Comparison of ENCODE assay signal across 8 cellular contexts in the genomic region with DNA sequence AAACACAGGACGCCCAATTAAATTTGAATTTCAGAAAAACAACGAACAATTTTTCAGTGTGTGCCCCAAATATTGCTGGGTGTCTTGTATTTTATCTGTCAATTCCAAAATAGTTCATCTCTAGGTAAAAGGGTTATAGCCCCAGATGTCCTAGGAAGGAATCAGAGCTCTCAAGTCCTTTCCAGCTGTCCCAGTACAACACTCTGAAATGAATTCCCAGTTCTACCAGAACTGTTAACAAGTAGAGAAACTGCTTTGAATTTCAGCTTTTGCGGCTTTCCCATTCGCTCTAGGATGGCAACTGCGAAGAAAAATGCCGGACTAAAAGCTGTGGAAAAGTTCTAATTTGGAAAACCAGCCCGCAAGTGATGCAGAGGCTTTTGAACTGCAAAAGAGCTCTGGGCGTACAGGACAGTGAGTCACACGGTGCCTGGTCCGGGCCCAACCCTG. TPM values are rescaled to one million over a fixed set of nuclear protein-coding genes. Genes with fewer than 3 reads are reported as not detected.
DNase-seq lines count a peak whose midpoint lies in the region; ATAC-seq and TF ChIP-seq lines count a peak whose summit lies in the region.

No MANE protein-coding gene starts in this region.

- no peaks in the 10 kb centered on the region for H3K27me3 Mint-ChIP-seq in T-cell

- no peak for TF ChIP-seq POLR2A in gastrocnemius medialis (IDR thresholded peaks at IDR 0.05)

- H3K4me3 Mint-ChIP-seq in T-cell, result peak overlapping the region; percentile 89 to 93 (median 93)

- H3K36me3 Mint-ChIP-seq in T-cell, result peaks cover 16% of the 10 kb centered on the region

- H3K4me1 ChIP-seq in gastrocnemius medialis, result peaks cover 39% of the 10 kb centered on the region in 2 donors

- H3K4me1 Mint-ChIP-seq in T-cell, result peaks cover 30 to 37% (median 32%) of the 10 kb centered on the region in 3 donors

- no peaks in the 10 kb centered on the region for H3K27me3 ChIP-seq in gastrocnemius medialis

- POLR2A ChIA-PET in T-cell (lab: Charles Lee), result no interaction called here

- no peaks in the 10 kb centered on the region for H3K9me3 ChIP-seq in gastrocnemius medialis

- CTCF ChIA-PET in T-cell (lab: Charles Lee), result no interaction called here

- intact Hi-C loops in gastrocnemius medialis (cut with DNase I; ENCODE audit: low total_unique reads), result loop anchor here (1.0 to 5.0 kb wide), 5 partner anchors 28 to 1229 kb away; partner anchors contain the start of genes ATG16L1 and PDE6D

- in situ Hi-C loops in gastrocnemius medialis (cut with MboI; ENCODE audit: low sequenced_read_pairs in 4 of 4), result no loop called here
- in situ Hi-C loops in GM13977 (cut with MboI; ENCODE audit: low pct_unique_long_range_greater_than_20kb, low sequenced_read_pairs, unreplicated experiment), result no loop called here

- peak overlapping the region; percentile 42 for H3K4me3 ChIP-seq in GM12864 (ENCODE audit: low read depth, low read length)
- peak overlapping the region; percentile 51 for H3K4me3 ChIP-seq in fibroblast of the aortic adventitia (ENCODE audit: low read depth, low read length)
- peak overlapping the region; percentile 81 to 99 (median 94) for H3K4me3 ChIP-seq in gastrocnemius medialis

- peak overlapping the region; percentile 70 to 72 for H3K27ac Mint-ChIP-seq in T-cell

- DNase-seq in GM12864 (ENCODE audit: low read depth) (no peak), T-cell (no peak), fibroblast of the aortic adventitia (ENCODE audit: low read depth) (no peak), gastrocnemius medialis (no peak), KG1 (lab: John Stamatoyannopoulos, UW) (no peak), GM19240 (ENCODE audit: insufficient read length, low spot score) (no peak), GM13977 (ENCODE audit: low spot score) (no peak)
- no peak for DNase-seq in activated CD4-positive, CD25-positive, alpha-beta regulatory T cell treated with anti-CD3 and anti-CD28 coated beads, Interleukin-2, amount 50 U/mL, for 72 hours

- ATAC-seq in T-cell (replicated peaks in 1 of 4), result peak in 1 of 4 experiments; percentile 4
- ATAC-seq in gastrocnemius medialis, result peak; percentile 5 to 18

- H3K36me3 ChIP-seq in gastrocnemius medialis, result no peaks in the 10 kb centered on the region

- H3K27ac ChIP-seq in gastrocnemius medialis, result peak overlapping the region; percentile 98 to 100 (median 99)

- no peak for TF ChIP-seq CTCF in GM12864 (IDR thresholded peaks at IDR 0.05; ENCODE audit: low read depth, low read length, missing control alignments)
- no peak for TF ChIP-seq CTCF in fibroblast of the aortic adventitia (IDR thresholded peaks at IDR 0.05; ENCODE audit: insufficient read depth, low read length)
- no peak for TF ChIP-seq CTCF in gastrocnemius medialis (IDR thresholded peaks at IDR 0.05 in 4 of 5, conservative IDR thresholded peaks at IDR 0.05 in 1 of 5)
- TF ChIP-seq CTCF in GM13977 (IDR thresholded peaks at IDR 0.05; ENCODE audit: extremely low read depth, insufficient read depth, missing control alignments), result no peak

- peaks cover 0 to 9% (median 3%) of the 10 kb centered on the region in 3 donors for H3K9me3 Mint-ChIP-seq in T-cell

RNA-seq across cellular contexts. Expression of gene GIGYF2, which starts 0.5 kb away (rescaled TPM):
- 10 to 100 TPM; 57.8 to 76.8 (median 68.7) TPM for total RNA-seq in T-cell
- 58.5 and 139 TPM in 2 replicates for total RNA-seq in fibroblast of the aortic adventitia (ENCODE audit: low replicate concordance)
- total RNA-seq in gastrocnemius medialis, result 10 to 100 TPM; 55.7 to 87.8 (median 66.1) TPM

Comparison
In these comparisons a context has a peak if more than half of its experiments do, and no peak if none do; other contexts are left out.
1. H3K4me3 ChIP-seq: peak in every context shown above with its lines; median percentile 94 in gastrocnemius medialis; 51 in fibroblast of the aortic adventitia; 42 in GM12864.